1 cellular context compared by ENCODE assay signal in the genomic region with DNA sequence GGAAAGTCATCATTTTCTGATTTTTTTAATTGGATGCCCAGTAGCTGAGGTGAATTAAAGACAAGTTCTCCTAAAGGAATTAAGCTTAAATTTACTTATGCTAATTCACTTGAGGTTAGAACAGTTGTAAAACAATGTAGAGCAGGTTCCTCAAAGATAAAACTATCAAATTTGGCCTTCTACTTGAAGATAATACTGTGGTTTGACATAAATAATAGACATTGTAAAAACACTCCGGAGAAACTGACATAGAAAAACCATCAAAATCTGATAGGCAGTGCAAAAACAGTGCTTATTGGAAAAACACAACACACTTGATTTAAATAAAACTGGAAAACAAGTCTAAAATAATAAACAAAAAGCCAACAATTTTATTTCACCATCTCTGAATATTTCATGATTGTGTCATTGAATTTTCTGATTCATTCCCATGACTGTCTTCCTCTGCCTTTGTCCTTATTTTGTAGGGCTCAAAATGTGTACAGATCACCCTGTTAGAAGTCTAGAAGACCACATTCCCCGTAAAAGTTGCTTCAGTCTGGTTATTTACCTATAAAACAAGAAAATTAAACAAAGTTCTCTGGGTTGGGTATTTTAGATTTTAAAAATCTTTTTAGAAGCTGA.
TF ChIP-seq lines count a peak whose summit lies in the region.

No MANE protein-coding gene starts in this region.

TF ChIP-seq in A549, 52 proteins besides CTCF, POLR2A, EP300 and RAD21:
- TF ChIP-seq FOSL2 (IDR thresholded peaks at IDR 0.05) (no peak), FOSL2 (CRISPR knock-in tag; IDR thresholded peaks at IDR 0.05) (peak; percentile 58), REST (IDR thresholded peaks at IDR 0.05) (no peak)
